8 cellular contexts compared by ENCODE assay signal in genomic region chr3:151898564-151899261, GRCh38. TPM values are rescaled to one million over a fixed set of nuclear protein-coding genes. Genes with fewer than 3 reads are reported as not detected.
DNase-seq lines count a peak whose midpoint lies in the region; ATAC-seq and TF ChIP-seq lines count a peak whose summit lies in the region.
"Not testable (repeated sequence)": the region's sequence is repeated elsewhere in the genome, so short reads cannot be mapped to it uniquely, and the experiment has no call there.
"Had no signal": no experiment of that assay in that cellular context is flagged by ENCODE, and none has a peak within 500 bp of the region (broad histone marks: within the 10 kb centered on the region; RNA-seq: fewer than 3 reads in every experiment).

No MANE protein-coding gene starts in this region.

- TF ChIP-seq RAD21 in IMR-90 (IDR thresholded peaks at IDR 0.05; ENCODE audit: low read length); SK-N-SH (IDR thresholded peaks at IDR 0.05; ENCODE audit: low read length): not testable (repeated sequence)

- dilution Hi-C loops in IMR-90 (cut with HindIII; ENCODE audit: low sequenced_read_pairs, unreplicated experiment), result not testable (repeated sequence)

- H3K56ac ChIP-seq in IMR-90 (ENCODE audit: extremely low read depth, insufficient read depth, low read length), result not testable (repeated sequence)

- no CpG with 5 or more reads among the region's 3 CpGs for WGBS in IMR-90 (ENCODE audit: extremely low coverage in 2 of 2, insufficient read length in 1 of 2), 2 experiments
- WGBS in SK-N-SH (ENCODE audit: low lambda C conversion rate), result 51% methylated on average over 3 of the region's 3 CpGs

- H2AK5ac ChIP-seq in IMR-90 (ENCODE audit: low read depth, low read length), result peak overlapping the region; percentile 65

- peak overlapping the region in 1 of 2 experiments; percentile 30; a peak in 1 of 4 replicates for H4K8ac ChIP-seq in IMR-90 (ENCODE audit: low read depth in 2 of 2, low read length in 2 of 2)

- not testable (repeated sequence) for TF ChIP-seq POLR2A in IMR-90 (IDR thresholded peaks at IDR 0.05; ENCODE audit: low read depth, low read length); NB4 (IDR thresholded peaks at IDR 0.05; ENCODE audit: extremely low read depth, insufficient read length)

- POLR2A ChIA-PET in IMR-90 (lab: Charles Lee; ENCODE audit: unreplicated experiment), result interaction anchor here (0.6 kb wide), 1 partner anchor 24 kb away, joined by 3 read pairs; no protein-coding TSS in a partner anchor
- POLR2A ChIA-PET in SK-N-SH (lab: Yijun Ruan, JAX), result not testable (repeated sequence)

- not testable (repeated sequence) for H3K23ac ChIP-seq in IMR-90 (ENCODE audit: low read depth, low read length)

- in situ Hi-C loops in IMR-90 (cut with MboI; ENCODE audit: low sequenced_read_pairs), result not testable (repeated sequence)

- peaks cover 51% of the 10 kb centered on the region for H3F3A ChIP-seq in SK-N-SH (replicated peaks; ENCODE audit: insufficient read depth)

- not testable (repeated sequence) for H3K36me3 Mint-ChIP-seq in dendritic cell treated with granulocyte-macrophage colony-stimulating factor and Interleukin-4, amounts not matched to agents 40 ng/mL and 50 ng/mL, for 4 days (ENCODE audit: low read depth); mesothelial cell of epicardium

- H3K4me1 ChIP-seq in IMR-90 (ENCODE audit: control insufficient read depth, insufficient read depth, low read length) (peaks cover 20% of the 10 kb centered on the region), SK-N-SH (ENCODE audit: control insufficient read depth in 1 of 2, insufficient read depth in 2 of 2, low read depth in 1 of 2, low read length in 1 of 2) (peaks cover 0 to 37% of the 10 kb centered on the region in 2 experiments; a peak in 1 of 4 replicates)

- not testable (repeated sequence) for BruUV-seq in IMR-90 (replicated peaks; lab: Mats Ljungman, UMichigan)

- H3K27me3 ChIP-seq in IMR-90 (ENCODE audit: control insufficient read depth, insufficient read depth, low read length); SK-N-SH (ENCODE audit: insufficient read depth): not testable (repeated sequence)

- DNase-seq in GF-D8 (lab: John Stamatoyannopoulos, UW), result peak; percentile 64
- not testable (repeated sequence) for DNase-seq in IMR-90; SK-N-SH; mesothelial cell of epicardium (ENCODE audit: low spot score in 2 of 2, unreplicated experiment in 2 of 2)
- peak; percentile 61 for DNase-seq in NB4 (ENCODE audit: low read depth)

- H3K36me3 ChIP-seq in IMR-90 (ENCODE audit: control insufficient read depth, insufficient read depth, low read length); SK-N-SH (replicated peaks in 1 of 2; ENCODE audit: control insufficient read depth in 1 of 2, insufficient read depth in 2 of 2, low read length in 1 of 2): not testable (repeated sequence)

- not testable (repeated sequence) for H4K20me1 ChIP-seq in IMR-90 (ENCODE audit: insufficient read depth, low read length); SK-N-SH (ENCODE audit: insufficient read depth)

- H3K27ac ChIP-seq in IMR-90 (ENCODE audit: insufficient read depth, low read length), result not testable (repeated sequence)
- H3K27ac ChIP-seq in SK-N-SH (ENCODE audit: low read depth in 2 of 2, low read length in 1 of 2), result peak overlapping the region in 1 of 2 experiments; percentile 89; a peak in 2 of 4 replicates

- peaks cover 10% of the 10 kb centered on the region for H3K9me1 ChIP-seq in IMR-90 (ENCODE audit: insufficient read depth, low read length)

- H3K9ac ChIP-seq in IMR-90 (ENCODE audit: low read depth, low read length); SK-N-SH: not testable (repeated sequence)

- not testable (repeated sequence) for H2AK9ac ChIP-seq in IMR-90 (replicated peaks; ENCODE audit: low read depth, low read length, poor library complexity)

- peak overlapping the region; percentile 59; the same call in 1 of the 2 replicates for H2BK20ac ChIP-seq in IMR-90 (ENCODE audit: low read depth, low read length)

- peak overlapping the region; percentile 63 for H4K91ac ChIP-seq in IMR-90 (ENCODE audit: insufficient read depth, low read depth, low read length)

- intact Hi-C loops in IMR-90 (cut with micrococcal nuclease); dendritic cell treated with granulocyte-macrophage colony-stimulating factor and Interleukin-4, amounts not matched to agents 40 ng/mL and 50 ng/mL, for 4 days (cut with micrococcal nuclease): not testable (repeated sequence)

- peak overlapping the region; percentile 50; the same call in 1 of the 2 replicates for H3K4ac ChIP-seq in IMR-90 (ENCODE audit: low read depth, low read length)

- H4K5ac ChIP-seq in IMR-90 (ENCODE audit: low read depth, low read length), result not testable (repeated sequence)

- not testable (repeated sequence) for TF ChIP-seq CTCF in IMR-90 (conservative IDR thresholded peaks at IDR 0.05; ENCODE audit: low read depth, low read length); NB4 (IDR thresholded peaks at IDR 0.05; ENCODE audit: low read depth, low read length); SK-N-SH (IDR thresholded peaks at IDR 0.05); mesothelial cell of epicardium (IDR thresholded peaks at IDR 0.05; ENCODE audit: unreplicated experiment)

- CTCF ChIA-PET in IMR-90 (lab: Yijun Ruan, JAX); SK-N-SH (lab: Yijun Ruan, JAX): not testable (repeated sequence)

- not testable (repeated sequence) for H3K27me3 Mint-ChIP-seq in dendritic cell treated with granulocyte-macrophage colony-stimulating factor and Interleukin-4, amounts not matched to agents 40 ng/mL and 50 ng/mL, for 4 days
- peaks cover 16% of the 10 kb centered on the region for H3K27me3 Mint-ChIP-seq in mesothelial cell of epicardium (ENCODE audit: low read depth)

- peaks cover 48% of the 10 kb centered on the region for H3K4me1 Mint-ChIP-seq in dendritic cell treated with granulocyte-macrophage colony-stimulating factor and Interleukin-4, amounts not matched to agents 40 ng/mL and 50 ng/mL, for 4 days (ENCODE audit: low read depth)
- peaks cover 55% of the 10 kb centered on the region for H3K4me1 Mint-ChIP-seq in mesothelial cell of epicardium

- H2BK15ac ChIP-seq in IMR-90 (ENCODE audit: low read depth, low read length), result peak overlapping the region; percentile 67; the same call in 1 of the 3 replicates

- not testable (repeated sequence) for H3K9me2 ChIP-seq in SK-N-SH

- H3K4me2 ChIP-seq in IMR-90 (ENCODE audit: low read depth, low read length); SK-N-SH: not testable (repeated sequence)

- H3K4me3 ChIP-seq in IMR-90 (ENCODE audit: insufficient read depth, low read depth, low read length); NB4 (ENCODE audit: low read depth, low read length); SK-N-SH (ENCODE audit: low read depth in 2 of 2, low read length in 1 of 2): not testable (repeated sequence)

- ATAC-seq in IMR-90 (ENCODE audit: low read depth), result not testable (repeated sequence)

- H3K27ac Mint-ChIP-seq in dendritic cell treated with granulocyte-macrophage colony-stimulating factor and Interleukin-4, amounts not matched to agents 40 ng/mL and 50 ng/mL, for 4 days, result peak overlapping the region; percentile 17
- H3K27ac Mint-ChIP-seq in mesothelial cell of epicardium, result peak overlapping the region; percentile 37

- not testable (repeated sequence) for H2AFZ ChIP-seq in IMR-90 (replicated peaks; ENCODE audit: low read length, poor library complexity)
- peak overlapping the region; percentile 1; the same call in 1 of the 2 replicates for H2AFZ ChIP-seq in SK-N-SH (ENCODE audit: low read depth)

- not testable (repeated sequence) for H3K79me1 ChIP-seq in IMR-90 (ENCODE audit: low read depth in 1 of 2, low read length in 2 of 2)

- not testable (repeated sequence) for H3K4me3 Mint-ChIP-seq in dendritic cell treated with granulocyte-macrophage colony-stimulating factor and Interleukin-4, amounts not matched to agents 40 ng/mL and 50 ng/mL, for 4 days; mesothelial cell of epicardium

- H3K79me2 ChIP-seq in SK-N-SH (ENCODE audit: insufficient read depth), result peaks cover 45% of the 10 kb centered on the region

- H3K9me3 ChIP-seq in IMR-90 (ENCODE audit: control insufficient read depth, insufficient read depth, low read length); SK-N-SH: not testable (repeated sequence)

- H2BK5ac ChIP-seq in IMR-90 (ENCODE audit: low read depth, low read length, poor library complexity, severe bottlenecking), result peak overlapping the region; percentile 37

- not testable (repeated sequence) for TF ChIP-seq EP300 in SK-N-SH (IDR thresholded peaks at IDR 0.05; ENCODE audit: borderline replicate concordance in 1 of 2, low read depth in 1 of 2, low read length in 1 of 2)

- H3K14ac ChIP-seq in IMR-90 (replicated peaks; ENCODE audit: low read depth, low read length), result 0 out of 2 replicates have a peak overlapping the region, but pooled peaks have one; percentile 28

- H3K18ac ChIP-seq in IMR-90 (ENCODE audit: low read depth, low read length), result peak overlapping the region; percentile 20; the same call in 1 of the 2 replicates

- peak overlapping the region; percentile 25; the same call in 1 of the 2 replicates for H2BK120ac ChIP-seq in IMR-90 (ENCODE audit: low read depth, low read length)

- not testable (repeated sequence) for H3K9me3 Mint-ChIP-seq in dendritic cell treated with granulocyte-macrophage colony-stimulating factor and Interleukin-4, amounts not matched to agents 40 ng/mL and 50 ng/mL, for 4 days; mesothelial cell of epicardium

RNA-seq across cellular contexts. Expression of gene SUCNR1, which starts 25.3 kb away (rescaled TPM):
- total RNA-seq in IMR-90 (2012; rRNA removed) (not detected in 2 replicates), mesothelial cell of epicardium (0.13 to 0.18 TPM (median 0.13 TPM) in 3 replicates)
- polyA plus RNA-seq in IMR-90 (2012; rRNA removed) (not detected in 2 replicates), SK-N-SH (2012; rRNA removed) (1.5 and 2.9 TPM in 2 replicates)
- not detected in 2 replicates for polyA plus RNA-seq in IMR-90 (2012; cell fraction: cytosol; rRNA removed)
- polyA plus RNA-seq in IMR-90 (2012; cell fraction: nucleus; rRNA removed; ENCODE audit: low replicate concordance), result not detected in 2 replicates
- polyA plus RNA-seq in SK-N-SH (2012; cell fraction: cytosol; rRNA removed), result 3.5 and 4.6 TPM in 2 replicates
- 1.1 and 3.5 TPM in 2 replicates for polyA plus RNA-seq in SK-N-SH (2012; cell fraction: nucleus; rRNA removed)
- total RNA-seq: CD8-positive, alpha-beta T cell had no signal
- polyA plus RNA-seq: AG04450 had no signal
